In the genomic region with DNA sequence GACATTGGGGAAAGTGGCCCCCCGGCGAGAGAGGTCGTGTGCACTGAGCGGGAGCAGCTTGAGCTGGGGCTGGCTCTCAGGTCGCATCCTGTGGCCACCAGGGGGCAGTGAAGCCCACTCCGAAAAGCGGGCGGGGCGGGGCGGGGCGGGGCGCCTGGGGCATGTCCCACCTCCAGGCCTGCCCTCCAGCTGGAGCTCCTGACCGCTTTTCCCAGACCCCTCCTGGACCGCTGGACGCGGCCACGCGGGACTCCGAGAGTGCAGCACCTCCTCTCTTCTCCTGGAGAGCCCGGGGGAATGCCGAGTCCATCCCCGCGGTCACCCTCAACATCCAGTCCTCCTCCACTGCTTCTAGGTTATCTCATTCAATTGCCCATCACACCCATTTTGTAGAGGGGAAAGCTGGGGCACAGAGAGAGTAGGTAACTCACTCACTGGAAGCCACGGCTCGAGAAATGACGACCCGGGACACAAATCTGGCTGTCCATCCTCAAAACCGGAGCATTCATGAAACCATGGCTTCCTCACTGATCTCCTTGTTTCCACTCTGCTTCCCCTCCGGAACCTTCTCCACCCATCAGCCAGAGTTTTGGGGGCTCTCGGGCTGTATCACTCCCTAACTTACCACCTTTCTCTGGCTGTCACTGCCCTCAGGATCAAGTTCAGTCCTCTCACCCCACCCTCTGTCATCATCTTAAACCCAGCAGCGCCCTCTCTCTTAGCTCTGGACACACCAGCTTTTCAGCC, we compare ENCODE assay signal across 8 cellular contexts. TPM values are rescaled to one million over a fixed set of nuclear protein-coding genes. Genes with fewer than 3 reads are reported as not detected.
DNase-seq lines count a peak whose midpoint lies in the region; ATAC-seq and TF ChIP-seq lines count a peak whose summit lies in the region.

No MANE protein-coding gene starts in this region.

- peaks cover 64% of the 10 kb centered on the region for H3K36me3 Mint-ChIP-seq in activated T-helper 17 cell treated with anti-CD3 and anti-CD28 coated beads, Interleukin-2, amount 50 U/mL, for 72 hours (ENCODE audit: low read depth)
- H3K36me3 Mint-ChIP-seq in nephron (ENCODE audit: low read depth) = peaks cover 8% of the 10 kb centered on the region

- H3K4me1 Mint-ChIP-seq in activated T-helper 17 cell treated with anti-CD3 and anti-CD28 coated beads, Interleukin-2, amount 50 U/mL, for 72 hours = peaks cover 30% of the 10 kb centered on the region
- H3K4me1 Mint-ChIP-seq in nephron = peaks cover 19% of the 10 kb centered on the region

- peak; percentile 60 for ATAC-seq in GM19467 (IDR thresholded peaks at IDR 0.05; ENCODE audit: unreplicated experiment)
- ATAC-seq in activated T-helper 17 cell treated with anti-CD3 and anti-CD28 coated beads, Interleukin-2, amount 50 U/mL, for 72 hours (replicated peaks) = peak; percentile 88
- peak; percentile 82 for ATAC-seq in stimulated activated naive CD8-positive, alpha-beta T cell treated with anti-CD3 and anti-CD28 coated beads, Interleukin-15, Interleukin-2, amounts not matched to agents 100 U/mL and 50 U/mL, for 24 hours

- H3K4me3 ChIP-seq in fibroblast of pulmonary artery (replicated peaks; ENCODE audit: low read depth, low read length) = peak overlapping the region; percentile 38

- H3K9me3 Mint-ChIP-seq in activated T-helper 17 cell treated with anti-CD3 and anti-CD28 coated beads, Interleukin-2, amount 50 U/mL, for 72 hours = no peaks in the 10 kb centered on the region
- H3K9me3 Mint-ChIP-seq in nephron = no peaks in the 10 kb centered on the region

- DNase-seq in CD1c-positive myeloid dendritic cell (ENCODE audit: extremely low spot score) (peak; percentile 80), HuH-7 (ENCODE audit: low spot score) (peak; percentile 91), RPMI7951 (ENCODE audit: low read depth) (peak; percentile 79), fibroblast of pulmonary artery (ENCODE audit: low read depth) (peak; percentile 71)
- DNase-seq in stimulated activated naive CD8-positive, alpha-beta T cell treated with anti-CD3 and anti-CD28 coated beads, Interleukin-15, Interleukin-2, amounts not matched to agents 100 U/mL and 50 U/mL, for 24 hours = peak; percentile 86

- TF ChIP-seq CTCF in fibroblast of pulmonary artery (IDR thresholded peaks at IDR 0.05; ENCODE audit: low read length, missing control alignments) = peak; percentile 54
- peak; percentile 83 to 92 (median 92) for TF ChIP-seq CTCF in nephron (IDR thresholded peaks at IDR 0.05; ENCODE audit: unreplicated experiment in 3 of 3)

- H3K4me3 Mint-ChIP-seq in activated T-helper 17 cell treated with anti-CD3 and anti-CD28 coated beads, Interleukin-2, amount 50 U/mL, for 72 hours = peak overlapping the region; percentile 74
- peak overlapping the region; percentile 70 to 80 (median 76) for H3K4me3 Mint-ChIP-seq in nephron

- peak overlapping the region; percentile 79 for H3K27ac Mint-ChIP-seq in activated T-helper 17 cell treated with anti-CD3 and anti-CD28 coated beads, Interleukin-2, amount 50 U/mL, for 72 hours
- H3K27ac Mint-ChIP-seq in nephron = peak overlapping the region; percentile 26 to 72 (median 70)

- H3K27me3 Mint-ChIP-seq in activated T-helper 17 cell treated with anti-CD3 and anti-CD28 coated beads, Interleukin-2, amount 50 U/mL, for 72 hours = no peaks in the 10 kb centered on the region
- no peaks in the 10 kb centered on the region for H3K27me3 Mint-ChIP-seq in nephron (ENCODE audit: low read depth)

RNA-seq across cellular contexts. Expression of gene COX4I2, which starts 24.1 kb away (rescaled TPM):
- total RNA-seq in RPMI7951 (2014; rRNA removed; shearing (Covaris generic)) = not detected in 2 replicates
- not detected for total RNA-seq in activated T-helper 17 cell treated with anti-CD3 and anti-CD28 coated beads, Interleukin-2, amount 50 U/mL, for 72 hours

RNA-seq across cellular contexts. Expression of gene ID1, which starts 56.7 kb away (rescaled TPM):
- total RNA-seq in RPMI7951 (2014; rRNA removed; shearing (Covaris generic)) = 315 and 437 TPM in 2 replicates
- total RNA-seq in activated T-helper 17 cell treated with anti-CD3 and anti-CD28 coated beads, Interleukin-2, amount 50 U/mL, for 72 hours = 1 to 10 TPM; 2.9 to 5.3 TPM

Comparison
In these comparisons a context has a peak if more than half of its experiments do, and no peak if none do; other contexts are left out.
1. Peak in every context shown above with its lines: DNase-seq, ATAC-seq and H3K4me3 ChIP-seq.
2. RNA of gene ID1, which starts 56.7 kb away (total RNA-seq): 315 to 437 TPM in RPMI7951; 2.9 to 5.3 TPM in activated T-helper 17 cell treated with anti-CD3 and anti-CD28 coated beads, Interleukin-2, amount 50 U/mL, for 72 hours; every median in the first group is over 10 times any median in the second.